ENCODE assay signal across 12 cellular contexts in genomic region chr19:8393871-8394250, GRCh38. TPM values are rescaled to one million over a fixed set of nuclear protein-coding genes. Genes with fewer than 3 reads are reported as not detected.
DNase-seq lines count a peak whose midpoint lies in the region; ATAC-seq, FAIRE-seq and TF ChIP-seq lines count a peak whose summit lies in the region.
"Had no signal": no experiment of that assay in that cellular context is flagged by ENCODE, and none has a peak within 500 bp of the region (broad histone marks: within the 10 kb centered on the region; RNA-seq: fewer than 3 reads in every experiment).

No MANE protein-coding gene starts in this region.

- no peak for TF ChIP-seq POLR2A in transverse colon (IDR thresholded peaks at IDR 0.05)
- TF ChIP-seq POLR2A in GM12891 (IDR thresholded peaks at IDR 0.05; ENCODE audit: low read depth, low read length), result no peak

- 80 to 83% methylated on average over 7 to 8 of the region's 8 CpGs for whole genome bisulfite sequencing in esophagus, 2 donors
- WGBS in transverse colon (ENCODE audit: low coverage in 1 of 2), 2 donors, result 99% methylated on average over 8 of the region's 8 CpGs; no CpG with 5 or more reads in 1 of the 2 donors

- H3K27me3 Mint-ChIP-seq in activated T-cell treated with anti-CD3 and anti-CD28 coated beads, Interleukin-2, amount 50 U/mL, for 24 hours, result no peaks in the 10 kb centered on the region
- H3K27me3 Mint-ChIP-seq in neural crest cell (ENCODE audit: low read depth), result no peaks in the 10 kb centered on the region
- H3K27me3 Mint-ChIP-seq: stimulated activated naive B cell treated with anti-CD40 and anti-IgM and Interleukin-4, amounts not matched to agents 10 μg/mL and 1 μg/mL and 100 μg/mL, for 72 hours had no signal

- no peak overlapping the region for H3K4me3 Mint-ChIP-seq in activated T-cell treated with anti-CD3 and anti-CD28 coated beads, Interleukin-2, amount 50 U/mL, for 24 hours
- H3K4me3 Mint-ChIP-seq in neural crest cell, result peak overlapping the region; percentile 62

- in situ Hi-C loops in transverse colon (cut with MboI; ENCODE audit: low pct_ligation_motif_present in 1 of 4, low pct_unique_long_range_greater_than_20kb in 1 of 4, low sequenced_read_pairs in 3 of 4), result no loop called here

- no peak for DNase-seq in activated T-cell treated with anti-CD3 and anti-CD28 coated beads, Interleukin-2, amount 50 U/mL, for 24 hours
- no peak for DNase-seq in activated T-cell treated with anti-CD3 and anti-CD28 coated beads for 4 hours
- DNase-seq in neural crest cell (ENCODE audit: low read depth, low spot score), result no peak
- DNase-seq in transverse colon, result no peak
- no peak for DNase-seq in AG08396 (ENCODE audit: low spot score)
- DNase-seq in GM12891 (ENCODE audit: insufficient read length, low spot score), result no peak
- DNase-seq: stimulated activated CD4-positive, alpha-beta T cell treated with anti-CD3 and anti-CD28 coated beads, Interleukin-2, amount 100 ng/mL, for 24 hours; stimulated activated naive B cell treated with anti-CD40 and anti-IgM and Interleukin-4, amounts not matched to agents 10 μg/mL and 1 μg/mL and 100 μg/mL, for 72 hours had no signal

- H3K36me3 ChIP-seq in esophagus (ENCODE audit: control insufficient read depth in 2 of 2, insufficient read depth in 2 of 2, low read length in 1 of 2) (peaks cover 0 to 7% of the 10 kb centered on the region in 2 donors), transverse colon (no peaks in the 10 kb centered on the region)

- H3K27ac Mint-ChIP-seq in activated T-cell treated with anti-CD3 and anti-CD28 coated beads, Interleukin-2, amount 50 U/mL, for 24 hours, result peak overlapping the region; percentile 67
- peak overlapping the region; percentile 12 for H3K27ac Mint-ChIP-seq in neural crest cell (ENCODE audit: unreplicated experiment)

- no peak for ATAC-seq in HG02588 (IDR thresholded peaks at IDR 0.05; ENCODE audit: unreplicated experiment)
- ATAC-seq: stimulated activated naive B cell treated with anti-CD40 and anti-IgM and Interleukin-4, amounts not matched to agents 10 μg/mL and 1 μg/mL and 100 μg/mL, for 72 hours had no signal

- H3K9me3 Mint-ChIP-seq in activated T-cell treated with anti-CD3 and anti-CD28 coated beads, Interleukin-2, amount 50 U/mL, for 24 hours, result no peaks in the 10 kb centered on the region
- H3K9me3 Mint-ChIP-seq in neural crest cell, result peaks cover 5% of the 10 kb centered on the region
- H3K9me3 Mint-ChIP-seq: stimulated activated naive B cell treated with anti-CD40 and anti-IgM and Interleukin-4, amounts not matched to agents 10 μg/mL and 1 μg/mL and 100 μg/mL, for 72 hours had no signal

- H3K36me3 Mint-ChIP-seq in activated T-cell treated with anti-CD3 and anti-CD28 coated beads, Interleukin-2, amount 50 U/mL, for 24 hours (ENCODE audit: low read depth), result peaks cover 7% of the 10 kb centered on the region
- H3K36me3 Mint-ChIP-seq in neural crest cell (ENCODE audit: low read depth), result peaks cover 5% of the 10 kb centered on the region

- H3K4me1 Mint-ChIP-seq in activated T-cell treated with anti-CD3 and anti-CD28 coated beads, Interleukin-2, amount 50 U/mL, for 24 hours (ENCODE audit: low read depth), result peaks cover 43% of the 10 kb centered on the region
- H3K4me1 Mint-ChIP-seq in neural crest cell, result peaks cover 35% of the 10 kb centered on the region

- H3K27me3 ChIP-seq in esophagus (ENCODE audit: control insufficient read depth in 1 of 2, insufficient read depth in 2 of 2, low read length in 2 of 2) (no peaks in the 10 kb centered on the region), transverse colon (no peaks in the 10 kb centered on the region)

- peak overlapping the region; percentile 27 to 34 for H3K27ac ChIP-seq in esophagus (ENCODE audit: low read depth in 2 of 2, low read length in 1 of 2)
- peak overlapping the region; percentile 99 to 100 (median 100) for H3K27ac ChIP-seq in transverse colon

- no peak for TF ChIP-seq EP300 in transverse colon (IDR thresholded peaks at IDR 0.05; ENCODE audit: low read depth)

- FAIRE-seq in GM12891 (lab: Jason Lieb, UNC), result no peak
- FAIRE-seq: islet of Langerhans had no signal

- TF ChIP-seq CTCF in neural crest cell (conservative IDR thresholded peaks at IDR 0.05), result no peak
- no peak for TF ChIP-seq CTCF in transverse colon (IDR thresholded peaks at IDR 0.05)

- H3K4me3 ChIP-seq in esophagus (ENCODE audit: low read depth in 1 of 2, low read length in 2 of 2), result no peak overlapping the region
- no peak overlapping the region for H3K4me3 ChIP-seq in transverse colon

- intact Hi-C loops in transverse colon (cut with DNase I; ENCODE audit: low total_unique reads), result no loop called here

- H3K4me1 ChIP-seq in esophagus (ENCODE audit: control insufficient read depth in 2 of 2, insufficient read depth in 2 of 2, low read length in 1 of 2) (peaks cover 3 to 41% of the 10 kb centered on the region in 2 donors), transverse colon (peaks cover 22 to 59% (median 34%) of the 10 kb centered on the region in 4 donors)

- H3K9me3 ChIP-seq in esophagus (ENCODE audit: control insufficient read depth in 2 of 2, insufficient read depth in 1 of 2, low read depth in 1 of 2, low read length in 1 of 2) (no peaks in the 10 kb centered on the region), transverse colon (no peaks in the 10 kb centered on the region)

TF ChIP-seq in GM12891, 5 proteins besides CTCF, POLR2A, EP300 and RAD21:
- TF ChIP-seq POLR2AphosphoS5 (IDR thresholded peaks at IDR 0.05; ENCODE audit: low read depth, low read length), result no peak
- TF ChIP-seq POU2F2 (IDR thresholded peaks at IDR 0.05; ENCODE audit: low read depth, low read length), result no peak
- no peak for TF ChIP-seq PAX5 (IDR thresholded peaks at IDR 0.05; ENCODE audit: insufficient read depth, low read length, severe bottlenecking)
- TF ChIP-seq TAF1 (IDR thresholded peaks at IDR 0.05; ENCODE audit: low read depth, low read length), result no peak
- no peak for TF ChIP-seq SPI1 (IDR thresholded peaks at IDR 0.05; ENCODE audit: low read depth, low read length)

RNA-seq across cellular contexts. Expression of gene RAB11B, which starts 3.7 kb away (rescaled TPM):
- polyA plus RNA-seq in esophagus, result 10 to 100 TPM; 60.8 to 75.3 TPM
- total RNA-seq in neural crest cell (121 and 135 TPM in 2 replicates), transverse colon (100 to 1,000 TPM in 1 of 4 donors, 10 to 100 TPM in 3; 48.6 to 159 (median 56.1) TPM)
- polyA plus RNA-seq in GM12891 (2012; ENCODE audit: low read depth, missing spikeins), result 59.5 TPM

RNA-seq across cellular contexts. Expression of gene MARCHF2, which starts 19.2 kb away (rescaled TPM):
- polyA plus RNA-seq in esophagus, result 10 to 100 TPM; 22.0 to 29.0 TPM
- total RNA-seq in neural crest cell, result 13.6 and 14.6 TPM in 2 replicates
- 100 to 1,000 TPM in 2 of 4 donors, 10 to 100 TPM in 2; 86.1 to 381 (median 118) TPM for total RNA-seq in transverse colon
- polyA plus RNA-seq in GM12891 (2012; ENCODE audit: low read depth, missing spikeins), result 10.9 TPM

RNA-seq across cellular contexts. Expression of gene ANGPTL4, which starts 29.9 kb away (rescaled TPM):
- polyA plus RNA-seq in esophagus, result 100 to 1,000 TPM in 1 of 2 donors, 10 to 100 TPM in 1; 27.2 to 126 TPM
- total RNA-seq in neural crest cell (not detected in 2 replicates), transverse colon (100 to 1,000 TPM in 1 of 4 donors, 10 to 100 TPM in 1, 1 to 10 TPM in 2; 2.3 to 123 (median 10.3) TPM)
- polyA plus RNA-seq in GM12891 (2012; ENCODE audit: low read depth, missing spikeins), result 0.12 TPM
- polyA plus RNA-seq: neural cell had no signal

RNA-seq across cellular contexts. Expression of gene KANK3, which starts 50.8 kb away (rescaled TPM):
- polyA plus RNA-seq in esophagus, result 1 to 10 TPM; 4.2 to 5.2 TPM
- total RNA-seq in neural crest cell, result 0.66 and 0.77 TPM in 2 replicates
- 10 to 100 TPM in 1 of 4 donors, 1 to 10 TPM in 3; 3.2 to 10.5 (median 4.1) TPM for total RNA-seq in transverse colon
- 0.15 TPM for polyA plus RNA-seq in GM12891 (2012; ENCODE audit: low read depth, missing spikeins)

RNA-seq across cellular contexts. Expression of gene HNRNPM, which starts 50.9 kb away (rescaled TPM):
- polyA plus RNA-seq in esophagus, result 100 to 1,000 TPM in 1 of 2 donors, 10 to 100 TPM in 1; 49.9 to 134 TPM
- total RNA-seq in neural crest cell, result 493 and 498 TPM in 2 replicates
- total RNA-seq in transverse colon, result 100 to 1,000 TPM in 2 of 4 donors, 10 to 100 TPM in 2; 72.2 to 164 (median 101) TPM
- 210 TPM for polyA plus RNA-seq in GM12891 (2012; ENCODE audit: low read depth, missing spikeins)
